Comparison of ENCODE assay signal across 18 cellular contexts in genomic region chr13:45220403-45220802, GRCh38. TPM values are rescaled to one million over a fixed set of nuclear protein-coding genes. Genes with fewer than 3 reads are reported as not detected.
"Had no signal": no experiment of that assay in that cellular context is flagged by ENCODE, and none has a peak within 500 bp of the region (broad histone marks: within the 10 kb centered on the region; RNA-seq: fewer than 3 reads in every experiment).

No MANE protein-coding gene starts in this region.

- ATAC-seq: stimulated activated memory B cell treated with anti-CD40 and anti-IgM and Interleukin-4, amounts not matched to agents 10 μg/mL and 1 μg/mL and 100 μg/mL, for 72 hours had no signal

- H3K27ac ChIP-seq: ascending aorta, neural progenitor cell, right atrium auricular region had no signal

- H3K4me1 ChIP-seq: ascending aorta had no signal

- H3K9me3 Mint-ChIP-seq: activated naive CD8-positive, alpha-beta T cell treated with anti-CD3 and anti-CD28 coated beads, Interleukin-2, amount 10 ng/mL, durations not matched to agents 7 days and 5 days; memory B cell; neural progenitor cell; stimulated activated memory B cell treated with anti-CD40 and anti-IgM and Interleukin-4, amounts not matched to agents 10 μg/mL and 1 μg/mL and 100 μg/mL, for 72 hours had no signal

- H3K27me3 Mint-ChIP-seq: activated naive CD8-positive, alpha-beta T cell treated with anti-CD3 and anti-CD28 coated beads, Interleukin-2, amount 10 ng/mL, durations not matched to agents 7 days and 5 days; memory B cell; stimulated activated memory B cell treated with anti-CD40 and anti-IgM and Interleukin-4, amounts not matched to agents 10 μg/mL and 1 μg/mL and 100 μg/mL, for 72 hours had no signal

- DNase-seq: activated CD4-positive, alpha-beta T cell treated with anti-CD3 and anti-CD28 coated beads for 1 hour; activated CD4-positive, alpha-beta T cell treated with anti-CD3 and anti-CD28 coated beads, Interleukin-2, amount 50 U/mL, for 48 hours; activated gamma-delta T cell treated with Interleukin-2 at 50 U/mL for 16 hours; activated naive CD8-positive, alpha-beta T cell treated with anti-CD3 and anti-CD28 coated beads, Interleukin-2, amount 10 ng/mL, durations not matched to agents 7 days and 5 days; activated T-cell treated with anti-CD3 and anti-CD28 coated beads, Interleukin-2, amount 50 U/mL, for 48 hours; stimulated activated CD4-positive, alpha-beta T cell treated with anti-CD3 and anti-CD28 coated beads, Interleukin-1b, Interleukin-23, amount 100 ng/mL, for 48 hours; T1000; transverse colon had no signal

- H3K4me2 ChIP-seq: neural progenitor cell had no signal

- H3K27me3 ChIP-seq: ascending aorta, neural progenitor cell, right atrium auricular region, transverse colon had no signal

- H3K4me3 Mint-ChIP-seq: activated naive CD8-positive, alpha-beta T cell treated with anti-CD3 and anti-CD28 coated beads, Interleukin-2, amount 10 ng/mL, durations not matched to agents 7 days and 5 days; memory B cell; neural progenitor cell; stimulated activated memory B cell treated with anti-CD40 and anti-IgM and Interleukin-4, amounts not matched to agents 10 μg/mL and 1 μg/mL and 100 μg/mL, for 72 hours had no signal

- H3K27ac Mint-ChIP-seq: activated naive CD8-positive, alpha-beta T cell treated with anti-CD3 and anti-CD28 coated beads, Interleukin-2, amount 10 ng/mL, durations not matched to agents 7 days and 5 days; memory B cell; neural progenitor cell; stimulated activated memory B cell treated with anti-CD40 and anti-IgM and Interleukin-4, amounts not matched to agents 10 μg/mL and 1 μg/mL and 100 μg/mL, for 72 hours had no signal

- H3K9me3 ChIP-seq: ascending aorta, right atrium auricular region, transverse colon had no signal

- H3K36me3 ChIP-seq: ascending aorta, neural progenitor cell, right atrium auricular region, transverse colon had no signal

- H2AFZ ChIP-seq: neural progenitor cell had no signal

- H3K9ac ChIP-seq: neural progenitor cell had no signal

- H3K4me3 ChIP-seq: ascending aorta, neural progenitor cell, right atrium auricular region, transverse colon had no signal

RNA-seq across cellular contexts. Expression of gene KCTD4, which starts 19.6 kb away (rescaled TPM):
- total RNA-seq: activated naive CD8-positive, alpha-beta T cell treated with anti-CD3 and anti-CD28 coated beads, Interleukin-2, amount 10 ng/mL, durations not matched to agents 7 days and 5 days; ascending aorta; dermis blood vessel endothelial cell; esophagus mucosa; left lobe of liver; myocyte; subcutaneous adipose tissue had no signal
